In the genomic region with DNA sequence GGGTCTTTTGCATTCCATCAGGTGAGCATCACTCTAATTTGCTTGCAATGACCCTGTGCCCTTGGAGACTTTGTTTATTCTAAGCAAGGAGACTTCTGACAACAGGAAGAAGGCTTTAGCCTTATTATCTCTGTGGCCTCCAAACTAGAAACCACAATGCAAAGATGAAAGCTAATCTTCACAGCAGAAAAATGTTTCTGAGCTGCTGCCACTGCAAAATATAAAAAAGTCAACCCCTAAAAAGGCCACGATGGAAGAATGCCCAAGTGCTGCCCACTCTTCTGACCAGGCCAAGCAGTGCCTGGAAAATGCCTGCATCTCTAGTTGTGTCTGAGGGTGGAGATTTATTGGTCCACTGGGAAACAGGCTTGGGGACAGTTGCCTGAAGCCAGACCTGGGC, we compare ENCODE assay signal across 19 cellular contexts.
DNase-seq lines count a peak whose midpoint lies in the region; ATAC-seq and TF ChIP-seq lines count a peak whose summit lies in the region.
"Had no signal": no experiment of that assay in that cellular context is flagged by ENCODE, and none has a peak within 500 bp of the region (broad histone marks: within the 10 kb centered on the region; RNA-seq: fewer than 3 reads in every experiment).

No MANE protein-coding gene starts in this region.

- TF ChIP-seq POLR2A in sigmoid colon (IDR thresholded peaks at IDR 0.05) (no peak), spleen (IDR thresholded peaks at IDR 0.05) (no peak)

- ATAC-seq in GM19328 (IDR thresholded peaks at IDR 0.05; ENCODE audit: unreplicated experiment), result no peak
- no peak for ATAC-seq in left lung
- no peak for ATAC-seq in HG03280 (IDR thresholded peaks at IDR 0.05; ENCODE audit: unreplicated experiment)
- ATAC-seq: GM12878 had no signal

- H3K4me1 ChIP-seq in ACC112 (ENCODE audit: control insufficient read depth, insufficient read depth, low read length, unreplicated experiment) (peaks cover 13% of the 10 kb centered on the region), sigmoid colon (peaks cover 0 to 26% (median 20%) of the 10 kb centered on the region in 4 donors), spleen (no peaks in the 10 kb centered on the region), left lung (no peaks in the 10 kb centered on the region)
- H3K4me1 ChIP-seq: Caco-2, Peyer's patch had no signal

- H3K4me3 ChIP-seq in ACC112 (ENCODE audit: low read depth, low read length), result no peak overlapping the region
- H3K4me3 ChIP-seq in sigmoid colon, result no peak overlapping the region
- no peak overlapping the region for H3K4me3 ChIP-seq in spleen
- H3K4me3 ChIP-seq in left lung, result no peak overlapping the region
- H3K4me3 ChIP-seq: GM12878, MG63, Peyer's patch had no signal

- H2AFZ ChIP-seq in ACC112 (ENCODE audit: low read length, unreplicated experiment), result peak overlapping the region; percentile 7

- TF ChIP-seq CTCF in sigmoid colon (IDR thresholded peaks at IDR 0.05) (no peak), spleen (IDR thresholded peaks at IDR 0.05 in 8 of 11, conservative IDR thresholded peaks at IDR 0.05 in 3 of 11) (no peak), left lung (IDR thresholded peaks at IDR 0.05) (no peak)

- H3K9me3 ChIP-seq in sigmoid colon (no peaks in the 10 kb centered on the region), spleen (no peaks in the 10 kb centered on the region), left lung (no peaks in the 10 kb centered on the region)
- H3K9me3 ChIP-seq: Caco-2, MG63, Peyer's patch had no signal

- no peak for TF ChIP-seq EP300 in sigmoid colon (IDR thresholded peaks at IDR 0.05)

- intact Hi-C loops in sigmoid colon (cut with DNase I) (no loop called here), spleen (cut with DNase I; ENCODE audit: low total_unique reads) (no loop called here), left lung (cut with DNase I) (no loop called here)

- 35 to 42% methylated on average over 1 of the region's 1 CpG for WGBS in sigmoid colon, 2 donors
- 45 to 62% (median 48%) methylated on average over 1 of the region's 1 CpG for WGBS in spleen, 5 donors

- no peaks in the 10 kb centered on the region for H3K36me3 ChIP-seq in ACC112 (ENCODE audit: insufficient read depth, low read length)
- H3K36me3 ChIP-seq in sigmoid colon, result no peaks in the 10 kb centered on the region
- no peaks in the 10 kb centered on the region for H3K36me3 ChIP-seq in spleen
- H3K36me3 ChIP-seq in left lung, result no peaks in the 10 kb centered on the region
- H3K36me3 ChIP-seq: MG63, Peyer's patch had no signal

- peak; percentile 71 for DNase-seq in M059J (ENCODE audit: low read depth)
- peak; percentile 21 for DNase-seq in astrocyte of the hippocampus (ENCODE audit: low read depth, low spot score)
- no peak for DNase-seq in sigmoid colon
- DNase-seq in spleen, result no peak
- no peak for DNase-seq in left lung
- DNase-seq: 8988T, Caco-2, DMS53, MG63, NCI-H1105, NCI-H187, NCI-H2171, NCI-H510A, Peyer's patch, SHP77 treated with DMSO at 0.1 percent for 48 hours had no signal

- no peak overlapping the region for H3K27ac ChIP-seq in ACC112 (ENCODE audit: low read depth, low read length)
- H3K27ac ChIP-seq in sigmoid colon, result peak overlapping the region in 3 of 4 donors; percentile 49 to 60 (median 51)
- no peak overlapping the region for H3K27ac ChIP-seq in spleen
- H3K27ac ChIP-seq in left lung, result no peak overlapping the region

- H3K27me3 ChIP-seq in ACC112 (ENCODE audit: insufficient read depth, low read length), result no peaks in the 10 kb centered on the region
- no peaks in the 10 kb centered on the region for H3K27me3 ChIP-seq in sigmoid colon
- no peaks in the 10 kb centered on the region for H3K27me3 ChIP-seq in spleen (replicated peaks in 1 of 7)
- H3K27me3 ChIP-seq in left lung, result no peaks in the 10 kb centered on the region
- H3K27me3 ChIP-seq: MG63, Peyer's patch had no signal

- H3K79me2 ChIP-seq in ACC112 (ENCODE audit: control insufficient read depth, insufficient read depth, low read length, unreplicated experiment), result no peaks in the 10 kb centered on the region

Comparison
In these comparisons a context has a peak if more than half of its experiments do, and no peak if none do; other contexts are left out.
1. H3K27ac ChIP-seq: peak in sigmoid colon (3 of 4); none in ACC112 (single experiment), spleen (0 of 8) and left lung (0 of 2).
2. DNase-seq: peak in M059J (single experiment) and astrocyte of the hippocampus (single experiment); none in sigmoid colon (single experiment), spleen (single experiment) and left lung (0 of 2).